ENCODE assay signal across 18 cellular contexts in genomic region chr20:64242797-64243475, GRCh38. TPM values are rescaled to one million over a fixed set of nuclear protein-coding genes. Genes with fewer than 3 reads are reported as not detected.
DNase-seq lines count a peak whose midpoint lies in the region; FAIRE-seq and TF ChIP-seq lines count a peak whose summit lies in the region.
"Had no signal": no experiment of that assay in that cellular context is flagged by ENCODE, and none has a peak within 500 bp of the region (broad histone marks: within the 10 kb centered on the region; RNA-seq: fewer than 3 reads in every experiment).

No MANE protein-coding gene starts in this region.

- H3K36me3 ChIP-seq in Caco-2 (ENCODE audit: control insufficient read depth, insufficient read depth, low read length) = no peaks in the 10 kb centered on the region
- H3K36me3 ChIP-seq: MG63 had no signal

- no peaks in the 10 kb centered on the region for H3K9me3 Mint-ChIP-seq in Caco-2 (ENCODE audit: unreplicated experiment)
- peaks cover 18% of the 10 kb centered on the region for H3K9me3 Mint-ChIP-seq in glutamatergic neuron (ENCODE audit: unreplicated experiment)

- TF ChIP-seq CTCF in Caco-2 (IDR thresholded peaks at IDR 0.05; ENCODE audit: insufficient read depth in 1 of 2, low read depth in 1 of 2, low read length in 1 of 2, severe bottlenecking in 1 of 2, unreplicated experiment in 1 of 2) (peak in 1 of 2 experiments; percentile 33), glutamatergic neuron (IDR thresholded peaks at IDR 0.05; ENCODE audit: partially characterized antibody, unreplicated experiment) (no peak), GM10266 (IDR thresholded peaks at IDR 0.05; ENCODE audit: control insufficient read depth, insufficient read depth, low read depth, missing control alignments) (no peak)

- H3K27ac Mint-ChIP-seq in Caco-2 (ENCODE audit: unreplicated experiment) = no peak overlapping the region
- H3K27ac Mint-ChIP-seq in glutamatergic neuron (ENCODE audit: unreplicated experiment) = peak overlapping the region; percentile 55

- H3K36me3 Mint-ChIP-seq in Caco-2 (ENCODE audit: insufficient read depth, unreplicated experiment) (no peaks in the 10 kb centered on the region), glutamatergic neuron (ENCODE audit: unreplicated experiment) (peaks cover 9% of the 10 kb centered on the region)

- no peaks in the 10 kb centered on the region for H3K27me3 ChIP-seq in Caco-2 (replicated peaks; ENCODE audit: control insufficient read depth, insufficient read depth, low read length)

- H3K4me1 Mint-ChIP-seq in Caco-2 (ENCODE audit: low read depth, unreplicated experiment) = peaks cover 11% of the 10 kb centered on the region
- peaks cover 11% of the 10 kb centered on the region for H3K4me1 Mint-ChIP-seq in glutamatergic neuron (ENCODE audit: low read depth, unreplicated experiment)

- no peak for TF ChIP-seq POLR2A in erythroblast (IDR thresholded peaks at IDR 0.05; ENCODE audit: low read length)

- intact Hi-C loops in Caco-2 (cut with micrococcal nuclease; ENCODE audit: unreplicated experiment) = no loop called here

- H3K4me3 Mint-ChIP-seq in Caco-2 (ENCODE audit: unreplicated experiment) (no peak overlapping the region), glutamatergic neuron (ENCODE audit: unreplicated experiment) (no peak overlapping the region)
- H3K4me3 Mint-ChIP-seq: H9 had no signal

- FAIRE-seq in HTR-8/SVneo (lab: Jason Lieb, UNC) = peak; percentile 83

- H3K4me1 ChIP-seq in Caco-2 = peaks cover 11% of the 10 kb centered on the region

- POLR2A ChIA-PET in Caco-2 (lab: Charles Lee) = interaction anchor here (0.7 to 1.9 kb wide), 2 partner anchors 13 to 109 kb away, joined by 3 to 13 read pairs; partner anchors contain the start of gene PCMTD2

- no peaks in the 10 kb centered on the region for H3K9me3 ChIP-seq in Caco-2
- H3K9me3 ChIP-seq: MG63 had no signal

- H3K27me3 Mint-ChIP-seq in Caco-2 (ENCODE audit: insufficient read depth, unreplicated experiment) = peaks cover 12% of the 10 kb centered on the region
- H3K27me3 Mint-ChIP-seq in glutamatergic neuron (ENCODE audit: unreplicated experiment) = peaks cover 24% of the 10 kb centered on the region

- BruUV-seq in Caco-2 (replicated peaks; lab: Mats Ljungman, UMichigan) = no TSS peak

- H3K4me3 ChIP-seq in Caco-2 (ENCODE audit: low read depth, low read length) = no peak overlapping the region
- H3K4me3 ChIP-seq: MG63, SK-N-MC had no signal

- peak; percentile 49 to 72 for DNase-seq in Caco-2
- DNase-seq in HTR-8/SVneo (ENCODE audit: insufficient read length, low spot score) = no peak
- no peak for DNase-seq in glutamatergic neuron
- DNase-seq in mesenteric fat pad (ENCODE audit: low spot score) = peak; percentile 79
- DNase-seq in SKM-1 (lab: John Stamatoyannopoulos, UW; ENCODE audit: unreplicated experiment) = no peak
- DNase-seq in erythroblast (lab: John Stamatoyannopoulos, UW) = no peak
- DNase-seq in GM10266 (ENCODE audit: extremely low spot score) = no peak
- DNase-seq: C1 segment of cervical spinal cord, DMS79 treated with DMSO at 0.1 percent for 48 hours, Kasumi-1, MG63, NCI-H1092, NCI-H1436 treated with DMSO at 0.1 percent for 48 hours, NCI-H2029, NCI-H2171, NCI-H526 treated with DMSO at 0.1 percent for 48 hours had no signal

- CTCF ChIA-PET in Caco-2 (lab: Charles Lee) = no interaction called here

RNA-seq across cellular contexts. Expression of gene PCMTD2, which starts 12.6 kb away (rescaled TPM):
- total RNA-seq in Caco-2 (2022) = 79.5 and 101 TPM in 2 replicates
- 82.4 TPM for total RNA-seq in glutamatergic neuron (ENCODE audit: unreplicated experiment)
- 33.7 TPM for total RNA-seq in mesenteric fat pad

Comparison
In these comparisons a context has a peak if more than half of its experiments do, and no peak if none do; other contexts are left out.
1. DNase-seq: peak in Caco-2 (2 of 2) and mesenteric fat pad (single experiment); none in HTR-8/SVneo (single experiment), glutamatergic neuron (single experiment), SKM-1 (single experiment), erythroblast (0 of 2) and GM10266 (single experiment).